In the genomic region with DNA sequence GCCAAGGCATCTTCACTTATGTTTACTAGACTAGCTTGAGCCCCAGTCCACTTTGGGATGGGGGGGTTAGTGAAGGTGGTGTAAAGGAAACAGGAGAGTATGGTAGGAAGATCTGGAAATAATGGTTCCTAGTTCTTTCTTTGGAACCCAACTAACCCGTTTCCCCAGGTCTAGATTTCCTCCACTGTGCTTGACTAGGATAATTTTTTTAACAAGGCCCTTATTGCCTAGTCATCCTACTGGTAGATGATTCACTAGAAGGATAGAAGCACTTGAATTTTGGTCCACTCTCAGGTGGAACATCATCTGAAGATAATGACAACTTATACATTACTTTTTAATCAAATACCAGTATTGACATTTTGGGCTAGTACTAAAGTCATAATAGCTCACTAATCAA, we compare ENCODE assay signal across 19 cellular contexts. TPM values are rescaled to one million over a fixed set of nuclear protein-coding genes. Genes with fewer than 3 reads are reported as not detected.
"Had no signal": no experiment of that assay in that cellular context is flagged by ENCODE, and none has a peak within 500 bp of the region (broad histone marks: within the 10 kb centered on the region; RNA-seq: fewer than 3 reads in every experiment).

No MANE protein-coding gene starts in this region.

- H3K27me3 ChIP-seq: body of pancreas, transverse colon had no signal

- H3K27me3 Mint-ChIP-seq: activated naive CD4-positive, alpha-beta T cell treated with anti-CD3 and anti-CD28 coated beads, Interleukin-2, amount 10 ng/mL, durations not matched to agents 7 days and 5 days; effector memory CD8-positive, alpha-beta T cell; T-cell had no signal

- H3K4me1 Mint-ChIP-seq: neural crest cell had no signal

- H3K9me3 ChIP-seq: body of pancreas, transverse colon had no signal

- H3K4me3 ChIP-seq: body of pancreas, SK-N-MC, transverse colon had no signal

- H3K9me3 Mint-ChIP-seq: activated naive CD4-positive, alpha-beta T cell treated with anti-CD3 and anti-CD28 coated beads, Interleukin-2, amount 10 ng/mL, durations not matched to agents 7 days and 5 days; effector memory CD8-positive, alpha-beta T cell; neural crest cell; T-cell had no signal

- H3K4me1 ChIP-seq: body of pancreas, transverse colon had no signal

- ATAC-seq: body of pancreas; effector memory CD8-positive, alpha-beta T cell; T-cell had no signal

- H3K27ac Mint-ChIP-seq: effector memory CD8-positive, alpha-beta T cell; T-cell had no signal

- H3K4me3 Mint-ChIP-seq: activated naive CD4-positive, alpha-beta T cell treated with anti-CD3 and anti-CD28 coated beads, Interleukin-2, amount 10 ng/mL, durations not matched to agents 7 days and 5 days; effector memory CD8-positive, alpha-beta T cell; neural crest cell; T-cell had no signal

- H3K27ac ChIP-seq: body of pancreas, transverse colon, VCaP had no signal

- DNase-seq: activated CD4-positive, alpha-beta T cell treated with anti-CD3 and anti-CD28 coated beads for 48 hours; activated naive CD4-positive, alpha-beta T cell treated with anti-CD3 and anti-CD28 coated beads, Interleukin-2, amount 10 ng/mL, durations not matched to agents 7 days and 5 days; amniotic stem cell; body of pancreas; effector memory CD8-positive, alpha-beta T cell; hippocampal formation; mesendoderm; retina; T-cell; T1000; transverse colon had no signal

RNA-seq across cellular contexts. Expression of a gene that starts 45.9 kb away (rescaled TPM):
- total RNA-seq: body of pancreas, kidney epithelial cell, osteocyte, skeletal muscle tissue, subcutaneous adipose tissue, transverse colon had no signal
- polyA plus RNA-seq: liver had no signal
